ENCODE assay signal across 16 cellular contexts in genomic region chr4:151690164-151690856, GRCh38.
A peak's percentile ranks its signal among the peaks of the same experiment; 100 is the strongest.
DNase-seq lines count a peak whose midpoint lies in the region; ATAC-seq, FAIRE-seq and TF ChIP-seq lines count a peak whose summit lies in the region.
"Had no signal": no experiment of that assay in that cellular context is flagged by ENCODE, and none has a peak within 500 bp of the region (broad histone marks: within the 10 kb centered on the region; RNA-seq: fewer than 3 reads in every experiment).

No MANE protein-coding gene starts in this region.

- H3K4me3 Mint-ChIP-seq in activated T-cell treated with anti-CD3 and anti-CD28 coated beads, Interleukin-2, amount 50 U/mL, for 72 hours, result no peak overlapping the region
- H3K4me3 Mint-ChIP-seq: nephron progenitor cell had no signal

- peak overlapping the region; percentile 30 for H3K27ac ChIP-seq in brain microvascular endothelial cell
- H3K27ac ChIP-seq in thymus (ENCODE audit: low read depth), result peak overlapping the region; percentile 26
- H3K27ac ChIP-seq: colonic mucosa, VCaP had no signal

- in situ Hi-C loops in brain microvascular endothelial cell (cut with HindIII; ENCODE audit: low pct_ligation_motif_present, low sequenced_read_pairs), result no loop called here

- H3K27me3 Mint-ChIP-seq in activated T-cell treated with anti-CD3 and anti-CD28 coated beads, Interleukin-2, amount 50 U/mL, for 72 hours (ENCODE audit: low read depth), result no peaks in the 10 kb centered on the region

- no peak for TF ChIP-seq CTCF in brain microvascular endothelial cell (IDR thresholded peaks at IDR 0.05; ENCODE audit: low read depth, low read length, missing control alignments)

- DNase-seq in HTR-8/SVneo (ENCODE audit: insufficient read length, low spot score) (peak; percentile 27), brain microvascular endothelial cell (peak; percentile 53), kidney glomerular epithelial cell (lab: John Stamatoyannopoulos, UW) (peak; percentile 55), anterior cingulate cortex (lab: John Stamatoyannopoulos, UW) (no peak)
- DNase-seq in activated CD4-positive, alpha-beta T cell treated with anti-CD3 and anti-CD28 coated beads, Interleukin-2, amount 50 U/mL, for 4 hours, result no peak
- no peak for DNase-seq in activated T-cell treated with anti-CD3 and anti-CD28 coated beads, Interleukin-2, amount 50 U/mL, for 72 hours
- DNase-seq: activated T-cell treated with anti-CD3 and anti-CD28 coated beads, Interleukin-2, amount 50 U/mL, for 48 hours; colonic mucosa; DND-41; NCI-H2081; nephron progenitor cell; stimulated activated CD4-positive, alpha-beta T cell treated with anti-CD3 and anti-CD28 coated beads, Interleukin-4, amount 100 ng/mL, for 4 hours had no signal

- H3K4me1 Mint-ChIP-seq in activated T-cell treated with anti-CD3 and anti-CD28 coated beads, Interleukin-2, amount 50 U/mL, for 72 hours (ENCODE audit: low read depth), result no peaks in the 10 kb centered on the region

- H3K36me3 ChIP-seq in brain microvascular endothelial cell (replicated peaks), result no peaks in the 10 kb centered on the region
- H3K36me3 ChIP-seq in thymus (ENCODE audit: control insufficient read depth, insufficient read depth), result peaks cover 10% of the 10 kb centered on the region
- H3K36me3 ChIP-seq: colonic mucosa had no signal

- H3K27me3 ChIP-seq in brain microvascular endothelial cell (replicated peaks) (no peaks in the 10 kb centered on the region), thymus (ENCODE audit: control insufficient read depth, insufficient read depth) (no peaks in the 10 kb centered on the region)
- H3K27me3 ChIP-seq: colonic mucosa had no signal

- H3K4me1 ChIP-seq in thymus (ENCODE audit: control insufficient read depth, insufficient read depth, low read length), result no peaks in the 10 kb centered on the region
- H3K4me1 ChIP-seq: colonic mucosa had no signal

- H3K4me3 ChIP-seq in brain microvascular endothelial cell (ENCODE audit: low read depth, low read length), result no peak overlapping the region
- H3K4me3 ChIP-seq in thymus (ENCODE audit: low read length), result no peak overlapping the region
- H3K4me3 ChIP-seq: colonic mucosa had no signal

- no peaks in the 10 kb centered on the region for H3K9me3 Mint-ChIP-seq in activated T-cell treated with anti-CD3 and anti-CD28 coated beads, Interleukin-2, amount 50 U/mL, for 72 hours

- no peaks in the 10 kb centered on the region for H3K9me3 ChIP-seq in thymus (ENCODE audit: control insufficient read depth)
- H3K9me3 ChIP-seq: colonic mucosa had no signal

- ATAC-seq in activated T-cell treated with anti-CD3 and anti-CD28 coated beads, Interleukin-2, amount 50 U/mL, for 72 hours (replicated peaks in 1 of 2), result no peak
- ATAC-seq: HepG2 had no signal

- WGBS in thymus, result 80% methylated on average over 4 of the region's 4 CpGs

- no peaks in the 10 kb centered on the region for H3K36me3 Mint-ChIP-seq in activated T-cell treated with anti-CD3 and anti-CD28 coated beads, Interleukin-2, amount 50 U/mL, for 72 hours (ENCODE audit: insufficient read depth in 2 of 2)

- FAIRE-seq in HTR-8/SVneo (lab: Jason Lieb, UNC), result no peak
- FAIRE-seq: HepG2, RCC 7860 had no signal

- H3K27ac Mint-ChIP-seq in activated T-cell treated with anti-CD3 and anti-CD28 coated beads, Interleukin-2, amount 50 U/mL, for 72 hours, result no peak overlapping the region
- H3K27ac Mint-ChIP-seq: nephron progenitor cell had no signal

Comparison
In these comparisons a context has a peak if more than half of its experiments do, and no peak if none do; other contexts are left out.
1. DNase-seq: peak in HTR-8/SVneo (single experiment), brain microvascular endothelial cell (single experiment) and kidney glomerular epithelial cell (single experiment); none in anterior cingulate cortex (0 of 58), activated CD4-positive, alpha-beta T cell treated with anti-CD3 and anti-CD28 coated beads, Interleukin-2, amount 50 U/mL, for 4 hours (0 of 2) and activated T-cell treated with anti-CD3 and anti-CD28 coated beads, Interleukin-2, amount 50 U/mL, for 72 hours (0 of 2).